In the genomic region with DNA sequence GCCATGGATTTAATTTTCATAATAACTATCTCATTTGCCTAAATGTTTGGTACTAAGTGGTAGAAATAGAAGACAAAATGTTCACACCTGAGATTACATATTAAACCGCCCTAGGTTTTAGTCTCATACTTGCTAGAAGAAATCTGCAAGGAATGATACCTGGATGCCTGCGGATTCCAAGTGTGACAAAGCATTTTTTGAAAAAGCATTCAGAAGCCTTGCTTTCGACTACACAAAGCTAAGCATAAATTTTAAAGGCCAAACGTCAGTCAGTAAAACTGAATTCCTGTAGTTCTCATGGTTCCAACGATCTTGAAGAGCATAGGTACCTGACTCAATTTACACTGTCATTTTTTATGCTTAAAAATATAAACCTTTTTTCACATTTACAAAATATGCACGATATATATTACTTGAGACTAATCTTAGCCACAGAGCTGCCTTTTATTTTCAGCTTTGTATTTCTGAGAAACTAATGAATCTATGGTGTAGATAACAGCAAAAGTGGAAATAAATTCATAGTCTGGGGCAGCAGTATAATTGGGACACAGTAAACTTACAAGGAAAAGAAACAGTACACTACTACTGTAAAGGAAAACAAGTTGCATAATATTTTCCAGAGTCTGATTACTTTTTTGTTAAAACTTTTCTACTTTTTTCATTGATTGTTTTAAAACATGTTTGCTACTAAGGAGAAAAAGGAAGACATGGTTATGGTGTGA, we compare ENCODE assay signal across 12 cellular contexts. TPM values are rescaled to one million over a fixed set of nuclear protein-coding genes. Genes with fewer than 3 reads are reported as not detected.
A peak's percentile ranks its signal among the peaks of the same experiment; 100 is the strongest.
DNase-seq lines count a peak whose midpoint lies in the region; ATAC-seq lines count a peak whose summit lies in the region.
"Had no signal": no experiment of that assay in that cellular context is flagged by ENCODE, and none has a peak within 500 bp of the region (broad histone marks: within the 10 kb centered on the region; RNA-seq: fewer than 3 reads in every experiment).

No MANE protein-coding gene starts in this region.

- peaks cover 14% of the 10 kb centered on the region for H3K4me1 Mint-ChIP-seq in activated naive CD4-positive, alpha-beta T cell treated with anti-CD3 and anti-CD28 coated beads for 36 hours (ENCODE audit: low read depth)
- peaks cover 26% of the 10 kb centered on the region for H3K4me1 Mint-ChIP-seq in activated T-helper 1 cell treated with anti-CD3 and anti-CD28 coated beads, Interleukin-12 subunit alpha, Interleukin-12 subunit beta, Interleukin-2, Interleukin-4 antibody, amounts not matched to agents 30 ng/mL and 10 ng/mL and 1 ng/mL, durations not matched to agents 14 hours and 24 hours and 36 hours (ENCODE audit: low read depth)
- peaks cover 9% of the 10 kb centered on the region for H3K4me1 Mint-ChIP-seq in memory B cell

- H3K4me3 ChIP-seq in thymus (ENCODE audit: low read length) = peak overlapping the region; percentile 86

- H3K27ac Mint-ChIP-seq in activated naive CD4-positive, alpha-beta T cell treated with anti-CD3 and anti-CD28 coated beads for 36 hours = peak overlapping the region; percentile 91
- H3K27ac Mint-ChIP-seq in activated T-helper 1 cell treated with anti-CD3 and anti-CD28 coated beads, Interleukin-12 subunit alpha, Interleukin-12 subunit beta, Interleukin-2, Interleukin-4 antibody, amounts not matched to agents 30 ng/mL and 10 ng/mL and 1 ng/mL, durations not matched to agents 14 hours and 24 hours and 36 hours = peak overlapping the region; percentile 87
- H3K27ac Mint-ChIP-seq in memory B cell = peak overlapping the region; percentile 87

- no peaks in the 10 kb centered on the region for H3K36me3 Mint-ChIP-seq in activated naive CD4-positive, alpha-beta T cell treated with anti-CD3 and anti-CD28 coated beads for 36 hours (ENCODE audit: low read depth)
- H3K36me3 Mint-ChIP-seq in activated T-helper 1 cell treated with anti-CD3 and anti-CD28 coated beads, Interleukin-12 subunit alpha, Interleukin-12 subunit beta, Interleukin-2, Interleukin-4 antibody, amounts not matched to agents 30 ng/mL and 10 ng/mL and 1 ng/mL, durations not matched to agents 14 hours and 24 hours and 36 hours (ENCODE audit: low read depth) = no peaks in the 10 kb centered on the region
- no peaks in the 10 kb centered on the region for H3K36me3 Mint-ChIP-seq in memory B cell

- no peak overlapping the region for H3K27ac ChIP-seq in thymus (ENCODE audit: low read depth)

- H3K9me3 ChIP-seq in thymus (ENCODE audit: control insufficient read depth) = no peaks in the 10 kb centered on the region

- peaks cover 3% of the 10 kb centered on the region for H3K4me1 ChIP-seq in thymus (ENCODE audit: control insufficient read depth, insufficient read depth, low read length)

- CTCF ChIA-PET in activated naive CD4-positive, alpha-beta T cell treated with anti-CD3 and anti-CD28 coated beads for 36 hours (lab: Charles Lee) = interaction anchor here (0.6 to 1.3 kb wide), 6 partner anchors 15 to 585 kb away, joined by 3 to 4 read pairs (median 3); no protein-coding TSS in a partner anchor

- no peaks in the 10 kb centered on the region for H3K9me3 Mint-ChIP-seq in activated naive CD4-positive, alpha-beta T cell treated with anti-CD3 and anti-CD28 coated beads for 36 hours
- no peaks in the 10 kb centered on the region for H3K9me3 Mint-ChIP-seq in activated T-helper 1 cell treated with anti-CD3 and anti-CD28 coated beads, Interleukin-12 subunit alpha, Interleukin-12 subunit beta, Interleukin-2, Interleukin-4 antibody, amounts not matched to agents 30 ng/mL and 10 ng/mL and 1 ng/mL, durations not matched to agents 14 hours and 24 hours and 36 hours
- peaks cover 2% of the 10 kb centered on the region for H3K9me3 Mint-ChIP-seq in memory B cell

- H3K36me3 ChIP-seq in thymus (ENCODE audit: control insufficient read depth, insufficient read depth) = no peaks in the 10 kb centered on the region
- H3K36me3 ChIP-seq: heart right ventricle had no signal

- intact Hi-C loops in activated naive CD4-positive, alpha-beta T cell treated with anti-CD3 and anti-CD28 coated beads for 36 hours (cut with micrococcal nuclease) = loop anchor here (1.0 to 2.0 kb wide), 7 partner anchors 8 to 176 kb away; a partner anchor contains a TSS
- intact Hi-C loops in activated T-helper 1 cell treated with anti-CD3 and anti-CD28 coated beads, Interleukin-12 subunit alpha, Interleukin-12 subunit beta, Interleukin-2, Interleukin-4 antibody, amounts not matched to agents 30 ng/mL and 10 ng/mL and 1 ng/mL, durations not matched to agents 14 hours and 24 hours and 36 hours (cut with micrococcal nuclease) = loop anchor here (1.0 to 10.0 kb wide), 5 partner anchors 7 to 158 kb away; a partner anchor contains a TSS

- WGBS in thymus = 45% methylated on average over 6 of the region's 6 CpGs

- no peak for DNase-seq in activated naive CD4-positive, alpha-beta T cell treated with anti-CD3 and anti-CD28 coated beads for 36 hours
- DNase-seq in activated naive CD4-positive, alpha-beta T cell (lab: John Stamatoyannopoulos, UW) = no peak
- DNase-seq in activated T-helper 1 cell treated with anti-CD3 and anti-CD28 coated beads, Interleukin-12 subunit alpha, Interleukin-12 subunit beta, Interleukin-2, Interleukin-4 antibody, amounts not matched to agents 30 ng/mL and 10 ng/mL and 1 ng/mL, durations not matched to agents 14 hours and 24 hours and 36 hours (ENCODE audit: low spot score) = no peak
- DNase-seq in memory B cell (ENCODE audit: low spot score in 2 of 2) (no peak), NCI-H1105 treated with DMSO at 0.1 percent for 48 hours (lab: John Stamatoyannopoulos, UW) (no peak)
- DNase-seq: heart right ventricle, NCI-H2227 treated with DMSO at 0.1 percent for 48 hours, posterior cingulate gyrus had no signal

- ATAC-seq in memory B cell (ENCODE audit: low read depth) (no peak), GM21737 (IDR thresholded peaks at IDR 0.05; ENCODE audit: unreplicated experiment) (no peak), GM19452 (IDR thresholded peaks at IDR 0.05; ENCODE audit: unreplicated experiment) (no peak)

- no peaks in the 10 kb centered on the region for H3K27me3 Mint-ChIP-seq in activated naive CD4-positive, alpha-beta T cell treated with anti-CD3 and anti-CD28 coated beads for 36 hours (ENCODE audit: low read depth)
- no peaks in the 10 kb centered on the region for H3K27me3 Mint-ChIP-seq in activated T-helper 1 cell treated with anti-CD3 and anti-CD28 coated beads, Interleukin-12 subunit alpha, Interleukin-12 subunit beta, Interleukin-2, Interleukin-4 antibody, amounts not matched to agents 30 ng/mL and 10 ng/mL and 1 ng/mL, durations not matched to agents 14 hours and 24 hours and 36 hours (ENCODE audit: insufficient read depth)
- peaks cover 4% of the 10 kb centered on the region for H3K27me3 Mint-ChIP-seq in memory B cell

- peak overlapping the region; percentile 91 for H3K4me3 Mint-ChIP-seq in activated naive CD4-positive, alpha-beta T cell treated with anti-CD3 and anti-CD28 coated beads for 36 hours
- peak overlapping the region; percentile 84 for H3K4me3 Mint-ChIP-seq in activated T-helper 1 cell treated with anti-CD3 and anti-CD28 coated beads, Interleukin-12 subunit alpha, Interleukin-12 subunit beta, Interleukin-2, Interleukin-4 antibody, amounts not matched to agents 30 ng/mL and 10 ng/mL and 1 ng/mL, durations not matched to agents 14 hours and 24 hours and 36 hours
- H3K4me3 Mint-ChIP-seq in memory B cell = peak overlapping the region; percentile 93

- no peaks in the 10 kb centered on the region for H3K27me3 ChIP-seq in thymus (ENCODE audit: control insufficient read depth, insufficient read depth)

RNA-seq across cellular contexts. Expression of a gene that starts 1.2 kb away (rescaled TPM):
- total RNA-seq in activated naive CD4-positive, alpha-beta T cell treated with anti-CD3 and anti-CD28 coated beads for 36 hours = under 1 TPM; 0.24 to 0.32 TPM
- 0.13 and 0.17 TPM in 2 replicates for total RNA-seq in activated T-helper 1 cell treated with anti-CD3 and anti-CD28 coated beads, Interleukin-12 subunit alpha, Interleukin-12 subunit beta, Interleukin-2, Interleukin-4 antibody, amounts not matched to agents 30 ng/mL and 10 ng/mL and 1 ng/mL, durations not matched to agents 14 hours and 24 hours and 36 hours
- polyA plus RNA-seq in thymus = 0.46 TPM
- polyA plus RNA-seq: BJ had no signal

RNA-seq across cellular contexts. Expression of a gene that starts 28.5 kb away (rescaled TPM):
- total RNA-seq in activated naive CD4-positive, alpha-beta T cell treated with anti-CD3 and anti-CD28 coated beads for 36 hours = 1,000 to 10,000 TPM; 1,008 to 1,043 TPM
- 758 and 774 TPM in 2 replicates for total RNA-seq in activated T-helper 1 cell treated with anti-CD3 and anti-CD28 coated beads, Interleukin-12 subunit alpha, Interleukin-12 subunit beta, Interleukin-2, Interleukin-4 antibody, amounts not matched to agents 30 ng/mL and 10 ng/mL and 1 ng/mL, durations not matched to agents 14 hours and 24 hours and 36 hours
- polyA plus RNA-seq in thymus = 181 TPM
